In the genomic region with DNA sequence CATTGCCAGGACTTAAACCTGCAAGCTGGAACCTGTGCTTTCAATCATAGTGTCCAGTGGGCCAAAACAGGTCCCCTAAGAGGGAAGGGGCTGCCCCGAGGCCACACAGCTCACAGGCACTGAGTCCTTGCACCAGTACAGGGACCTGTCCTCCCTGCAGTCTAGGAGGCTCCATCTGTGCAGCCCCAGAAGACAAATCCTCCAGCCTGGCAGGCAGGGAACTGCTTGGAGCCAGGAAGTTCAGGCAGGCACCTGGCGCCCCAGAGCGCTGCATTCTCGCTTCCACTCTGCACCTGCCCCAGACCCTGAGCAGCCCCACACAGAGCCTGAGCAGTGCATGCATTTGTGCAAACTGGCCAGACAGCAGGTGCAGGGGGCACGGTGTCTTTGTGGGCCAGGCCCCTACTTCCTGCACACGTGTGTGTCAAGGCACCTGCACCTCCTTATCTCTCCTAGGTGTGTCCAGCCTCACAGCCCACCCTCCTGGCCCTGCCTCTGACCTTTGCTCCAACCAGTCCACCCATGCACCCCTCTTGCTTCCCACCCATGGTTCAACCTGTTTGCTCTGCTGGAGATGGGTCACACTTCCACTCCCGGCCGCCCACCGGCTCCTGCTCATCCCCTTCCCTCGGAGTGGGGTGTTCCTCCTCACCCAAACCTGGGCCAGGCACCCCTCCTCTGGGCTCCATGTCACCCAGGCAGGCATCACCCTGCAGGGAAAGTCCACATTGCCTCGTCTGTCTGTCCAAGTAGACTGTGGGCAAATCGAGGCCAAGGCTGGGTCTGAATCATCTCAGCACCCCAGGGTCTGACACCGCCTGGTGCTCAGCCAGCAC, we compare ENCODE assay signal across 26 cellular contexts. TPM values are rescaled to one million over a fixed set of nuclear protein-coding genes. Genes with fewer than 3 reads are reported as not detected.
DNase-seq lines count a peak whose midpoint lies in the region; ATAC-seq and TF ChIP-seq lines count a peak whose summit lies in the region.
"Had no signal": no experiment of that assay in that cellular context is flagged by ENCODE, and none has a peak within 500 bp of the region (broad histone marks: within the 10 kb centered on the region; RNA-seq: fewer than 3 reads in every experiment).

No MANE protein-coding gene starts in this region.

- no CpG with 5 or more reads among the region's 13 CpGs for WGBS in neuronal stem cell (ENCODE audit: extremely low coverage in 2 of 2, insufficient read length in 2 of 2, insufficient replicate concordance in 1 of 2), 2 donors
- WGBS in stomach, 5 donors: 59 to 72% (median 63%) methylated on average over 12 to 13 of the region's 13 CpGs

- H3K9ac ChIP-seq in neuronal stem cell (ENCODE audit: low read depth, low read length, poor library complexity): no peak overlapping the region

- peak overlapping the region; percentile 90 for H3K18ac ChIP-seq in neuronal stem cell (ENCODE audit: low read length)

- H3K9me3 ChIP-seq in neuronal stem cell (replicated peaks in 1 of 2; ENCODE audit: control insufficient read depth in 2 of 2, insufficient read depth in 1 of 2, low read depth in 1 of 2, low read length in 2 of 2) (peaks cover 0 to 2% of the 10 kb centered on the region in 2 donors), stomach (no peaks in the 10 kb centered on the region)
- H3K9me3 ChIP-seq: BE2C, upper lobe of left lung had no signal

- H2BK12ac ChIP-seq in neuronal stem cell (ENCODE audit: low read length): peak overlapping the region; percentile 1

- H3K4me3 ChIP-seq in choroid plexus epithelial cell (ENCODE audit: low read depth, low read length) (no peak overlapping the region), neuronal stem cell (ENCODE audit: low read length in 2 of 2) (no peak overlapping the region), stomach (no peak overlapping the region)
- H3K4me3 ChIP-seq: PC-9, SK-N-MC, upper lobe of left lung had no signal

- TF ChIP-seq EP300 in stomach (IDR thresholded peaks at IDR 0.05): no peak

- H3K4me2 ChIP-seq in neuronal stem cell (ENCODE audit: insufficient read depth, low read length, poor library complexity, severe bottlenecking): no peak overlapping the region
- H3K4me2 ChIP-seq: PC-9 had no signal

- peaks cover 0 to 3% (median 0%) of the 10 kb centered on the region in 3 experiments for H3K27me3 ChIP-seq in neuronal stem cell (ENCODE audit: control insufficient read depth in 3 of 3, insufficient read depth in 3 of 3, low read depth in 1 of 3, low read length in 3 of 3)
- no peaks in the 10 kb centered on the region for H3K27me3 ChIP-seq in stomach
- H3K27me3 ChIP-seq: BE2C, upper lobe of left lung had no signal

- CTCF ChIA-PET in activated CD4-positive, alpha-beta memory T cell treated with anti-CD3 and anti-CD28 coated beads for 36 hours (lab: Charles Lee): no interaction called here

- peak overlapping the region; percentile 94 for H2AK5ac ChIP-seq in neuronal stem cell (ENCODE audit: low read depth, low read length)

- peak overlapping the region; percentile 95 for H2BK120ac ChIP-seq in neuronal stem cell (ENCODE audit: low read depth, low read length)

- peaks cover 3% of the 10 kb centered on the region for H3K9me3 Mint-ChIP-seq in progenitor cell of endocrine pancreas (ENCODE audit: low read depth)
- H3K9me3 Mint-ChIP-seq in activated CD4-positive, alpha-beta memory T cell treated with anti-CD3 and anti-CD28 coated beads for 36 hours: no peaks in the 10 kb centered on the region
- H3K9me3 Mint-ChIP-seq: natural killer cell treated with Interleukin-12 subunit alpha and Interleukin-12 subunit beta and Interleukin-15 and Interleukin-18, amount 100 ng/mL, for 72 hours; stimulated activated naive CD8-positive, alpha-beta T cell treated with anti-CD3 and anti-CD28 coated beads, Interleukin-15, amount 100 ng/mL, for 72 hours; T-helper 2 cell treated with Interferon-gamma antibody and Interleukin-4, amounts not matched to agents 5 μg/mL and 100 μg/mL, for 36 hours had no signal

- H4K91ac ChIP-seq in neuronal stem cell (ENCODE audit: low read depth, low read length, poor library complexity): peak overlapping the region; percentile 57

- H3K36me3 ChIP-seq in neuronal stem cell (replicated peaks in 1 of 2; ENCODE audit: control insufficient read depth in 2 of 2, insufficient read depth in 2 of 2, low read length in 2 of 2): no peaks in the 10 kb centered on the region
- H3K36me3 ChIP-seq in stomach: no peaks in the 10 kb centered on the region
- H3K36me3 ChIP-seq: BE2C, upper lobe of left lung had no signal

- H3K79me1 ChIP-seq in neuronal stem cell (ENCODE audit: low read depth, low read length): no peaks in the 10 kb centered on the region

- H3K23ac ChIP-seq in neuronal stem cell (ENCODE audit: low read depth, low read length, poor library complexity): peak overlapping the region; percentile 20

- H2BK15ac ChIP-seq in neuronal stem cell (ENCODE audit: low read length): peak overlapping the region; percentile 23

- H2BK5ac ChIP-seq in neuronal stem cell (ENCODE audit: low read length): peak overlapping the region; percentile 49

- H3K4me3 Mint-ChIP-seq in progenitor cell of endocrine pancreas (ENCODE audit: low read depth): no peak overlapping the region
- no peak overlapping the region for H3K4me3 Mint-ChIP-seq in activated CD4-positive, alpha-beta memory T cell treated with anti-CD3 and anti-CD28 coated beads for 36 hours
- H3K4me3 Mint-ChIP-seq: natural killer cell treated with Interleukin-12 subunit alpha and Interleukin-12 subunit beta and Interleukin-15 and Interleukin-18, amount 100 ng/mL, for 72 hours; stimulated activated naive CD8-positive, alpha-beta T cell treated with anti-CD3 and anti-CD28 coated beads, Interleukin-15, amount 100 ng/mL, for 72 hours; T-helper 2 cell treated with Interferon-gamma antibody and Interleukin-4, amounts not matched to agents 5 μg/mL and 100 μg/mL, for 36 hours had no signal

- H3K4ac ChIP-seq in neuronal stem cell (ENCODE audit: low read length): no peak overlapping the region

- no peaks in the 10 kb centered on the region for H3K36me3 Mint-ChIP-seq in progenitor cell of endocrine pancreas (ENCODE audit: insufficient read depth)
- H3K36me3 Mint-ChIP-seq in activated CD4-positive, alpha-beta memory T cell treated with anti-CD3 and anti-CD28 coated beads for 36 hours: no peaks in the 10 kb centered on the region
- H3K36me3 Mint-ChIP-seq: natural killer cell treated with Interleukin-12 subunit alpha and Interleukin-12 subunit beta and Interleukin-15 and Interleukin-18, amount 100 ng/mL, for 72 hours had no signal

- POLR2A ChIA-PET in activated CD4-positive, alpha-beta memory T cell treated with anti-CD3 and anti-CD28 coated beads for 36 hours (lab: Charles Lee): no interaction called here

- no peak for ATAC-seq in left ventricle myocardium superior
- ATAC-seq in left cardiac atrium: no peak
- ATAC-seq in HG02938 (IDR thresholded peaks at IDR 0.05; ENCODE audit: unreplicated experiment): no peak
- ATAC-seq: stimulated activated naive CD8-positive, alpha-beta T cell treated with anti-CD3 and anti-CD28 coated beads, Interleukin-15, amount 100 ng/mL, for 72 hours had no signal

- TF ChIP-seq CTCF in choroid plexus epithelial cell (conservative IDR thresholded peaks at IDR 0.05; ENCODE audit: low read depth, low read length) (no peak), progenitor cell of endocrine pancreas (IDR thresholded peaks at IDR 0.05; ENCODE audit: unreplicated experiment) (no peak), stomach (IDR thresholded peaks at IDR 0.05) (no peak)

- no peak overlapping the region for H3K27ac ChIP-seq in neuronal stem cell (replicated peaks; ENCODE audit: low read length)
- H3K27ac ChIP-seq in stomach: no peak overlapping the region
- H3K27ac ChIP-seq: epithelial cell of prostate, PC-9, SK-N-MC, upper lobe of left lung had no signal

- intact Hi-C loops in left ventricle myocardium superior (cut with micrococcal nuclease) (no loop called here), left cardiac atrium (cut with DNase I) (no loop called here), stomach (cut with DNase I; ENCODE audit: low total_unique reads) (no loop called here)
- intact Hi-C loops in activated CD4-positive, alpha-beta memory T cell treated with anti-CD3 and anti-CD28 coated beads for 36 hours (cut with micrococcal nuclease): no loop called here

- no peaks in the 10 kb centered on the region for H3K27me3 Mint-ChIP-seq in progenitor cell of endocrine pancreas
- H3K27me3 Mint-ChIP-seq in activated CD4-positive, alpha-beta memory T cell treated with anti-CD3 and anti-CD28 coated beads for 36 hours: no peaks in the 10 kb centered on the region

- peaks cover 18% of the 10 kb centered on the region for H3K4me1 Mint-ChIP-seq in progenitor cell of endocrine pancreas (ENCODE audit: low read depth)
- H3K4me1 Mint-ChIP-seq in activated CD4-positive, alpha-beta memory T cell treated with anti-CD3 and anti-CD28 coated beads for 36 hours (ENCODE audit: low read depth): no peaks in the 10 kb centered on the region

- TF ChIP-seq POLR2A in stomach (IDR thresholded peaks at IDR 0.05): no peak

- peak overlapping the region; percentile 75 for H3K14ac ChIP-seq in neuronal stem cell (ENCODE audit: low read length)

- DNase-seq in left ventricle myocardium superior: peak; percentile 25
- DNase-seq in left cardiac atrium: no peak
- DNase-seq in choroid plexus epithelial cell (ENCODE audit: low read depth): peak; percentile 11
- no peak for DNase-seq in neuronal stem cell (ENCODE audit: low spot score)
- DNase-seq in progenitor cell of endocrine pancreas (ENCODE audit: low spot score, unreplicated experiment): no peak
- DNase-seq in stomach: no peak
- no peak for DNase-seq in activated CD4-positive, alpha-beta memory T cell treated with anti-CD3 and anti-CD28 coated beads for 36 hours
- DNase-seq: activated CD4-positive, alpha-beta T cell treated with anti-CD3 and anti-CD28 coated beads, Interleukin-2, amount 50 U/mL, for 4 hours; activated effector memory CD4-positive, alpha-beta T cell treated with anti-CD3 and anti-CD28 coated beads, Interleukin-2, amount 50 U/mL, for 16 hours; BE2C; EL; hippocampal formation; NCI-H1436; NCI-H69; PC-9; stimulated activated CD4-positive, alpha-beta T cell treated with anti-CD3 and anti-CD28 coated beads, Interleukin-2, amount 100 ng/mL, for 48 hours; stimulated activated naive CD8-positive, alpha-beta T cell treated with anti-CD3 and anti-CD28 coated beads, Interleukin-15, amount 100 ng/mL, for 72 hours had no signal

- H2AFZ ChIP-seq in neuronal stem cell (ENCODE audit: low read length): no peak overlapping the region
- H2AFZ ChIP-seq: PC-9 had no signal

- H3K4me1 ChIP-seq in neuronal stem cell (ENCODE audit: control insufficient read depth in 2 of 2, insufficient read depth in 1 of 2, low read depth in 1 of 2, low read length in 2 of 2) (peaks cover 8 to 28% of the 10 kb centered on the region in 2 donors), stomach (peaks cover 14 to 23% (median 18%) of the 10 kb centered on the region in 4 donors)
- H3K4me1 ChIP-seq: BE2C had no signal

- H3K27ac Mint-ChIP-seq in progenitor cell of endocrine pancreas: no peak overlapping the region
- no peak overlapping the region for H3K27ac Mint-ChIP-seq in activated CD4-positive, alpha-beta memory T cell treated with anti-CD3 and anti-CD28 coated beads for 36 hours
- H3K27ac Mint-ChIP-seq: natural killer cell treated with Interleukin-12 subunit alpha and Interleukin-12 subunit beta and Interleukin-15 and Interleukin-18, amount 100 ng/mL, for 72 hours; T-helper 2 cell treated with Interferon-gamma antibody and Interleukin-4, amounts not matched to agents 5 μg/mL and 100 μg/mL, for 36 hours had no signal

- H4K8ac ChIP-seq in neuronal stem cell (ENCODE audit: low read depth, low read length): no peak overlapping the region

RNA-seq across cellular contexts. Expression of a gene that starts 19.0 kb away (rescaled TPM):
- not detected for total RNA-seq in left ventricle myocardium superior
- total RNA-seq in left cardiac atrium: under 1 TPM in 1 of 2 donors, not detected in 1; 0.06 TPM
- 0.06 TPM for polyA plus RNA-seq in neuronal stem cell (2013, experiment 1 of 2)
- 0.01 TPM for polyA plus RNA-seq in neuronal stem cell (2013, experiment 2 of 2)
- 1.3 and 1.4 TPM in 2 replicates for total RNA-seq in progenitor cell of endocrine pancreas
- not detected for total RNA-seq in stomach
- not detected for polyA plus RNA-seq in stomach
- not detected for total RNA-seq in activated CD4-positive, alpha-beta memory T cell treated with anti-CD3 and anti-CD28 coated beads for 36 hours
- total RNA-seq: mesenteric fat pad; natural killer cell treated with Interleukin-12 subunit alpha and Interleukin-12 subunit beta and Interleukin-15 and Interleukin-18, amount 100 ng/mL, for 72 hours; PC-9; skeletal muscle tissue; upper lobe of left lung had no signal
- polyA plus RNA-seq: keratinocyte had no signal

Comparison
In these comparisons a context has a peak if more than half of its experiments do, and no peak if none do; other contexts are left out.
1. DNase-seq: peak in left ventricle myocardium superior (single experiment) and choroid plexus epithelial cell (single experiment); none in left cardiac atrium (single experiment), neuronal stem cell (single experiment), progenitor cell of endocrine pancreas (single experiment), stomach (single experiment) and activated CD4-positive, alpha-beta memory T cell treated with anti-CD3 and anti-CD28 coated beads for 36 hours (single experiment).